ENCODE assay signal across 8 cellular contexts in genomic region chr11:62855571-62856332, GRCh38. TPM values are rescaled to one million over a fixed set of nuclear protein-coding genes. Genes with fewer than 3 reads are reported as not detected.
DNase-seq lines count a peak whose midpoint lies in the region; ATAC-seq and TF ChIP-seq lines count a peak whose summit lies in the region.

No MANE protein-coding gene starts in this region.

- H3K9me3 ChIP-seq in BLaER1 = no peaks in the 10 kb centered on the region
- no peaks in the 10 kb centered on the region for H3K9me3 ChIP-seq in left lung

- peaks cover 4% of the 10 kb centered on the region for H3K9me3 Mint-ChIP-seq in activated CD4-positive, alpha-beta T cell treated with anti-CD3 and anti-CD28 coated beads, Interleukin-2, amount 10 ng/mL, durations not matched to agents 24 days and 14 days

- H3K36me3 Mint-ChIP-seq in activated CD4-positive, alpha-beta T cell treated with anti-CD3 and anti-CD28 coated beads, Interleukin-2, amount 10 ng/mL, durations not matched to agents 24 days and 14 days (ENCODE audit: low read depth) = peaks cover 59% of the 10 kb centered on the region

- peaks cover 7% of the 10 kb centered on the region for H3K27me3 Mint-ChIP-seq in activated CD4-positive, alpha-beta T cell treated with anti-CD3 and anti-CD28 coated beads, Interleukin-2, amount 10 ng/mL, durations not matched to agents 24 days and 14 days

- H3K27ac Mint-ChIP-seq in activated CD4-positive, alpha-beta T cell treated with anti-CD3 and anti-CD28 coated beads, Interleukin-2, amount 10 ng/mL, durations not matched to agents 24 days and 14 days = peak overlapping the region; percentile 98

- peaks cover 42% of the 10 kb centered on the region for H3K36me3 ChIP-seq in BLaER1
- H3K36me3 ChIP-seq in left lung = peaks cover 4 to 39% of the 10 kb centered on the region in 2 donors

- DNase-seq in NCI-H526 (lab: John Stamatoyannopoulos, UW) (peak; percentile 96 to 99), cortex of kidney (lab: John Stamatoyannopoulos, UW) (peak; percentile 59), left lung (peak; percentile 97)
- peak; percentile 100 for DNase-seq in activated CD4-positive, alpha-beta T cell treated with anti-CD3 and anti-CD28 coated beads, Interleukin-2, amount 10 ng/mL, durations not matched to agents 24 days and 14 days
- DNase-seq in stimulated activated CD4-positive, alpha-beta T cell treated with anti-CD3 and anti-CD28 coated beads, Interleukin-2, amount 100 ng/mL, for 4 hours (ENCODE audit: low read depth) = peak; percentile 96

- ATAC-seq in GM19324 (IDR thresholded peaks at IDR 0.05; ENCODE audit: low FRiP score, unreplicated experiment) (peak; percentile 94), HG03460 (IDR thresholded peaks at IDR 0.05; ENCODE audit: unreplicated experiment) (peak; percentile 82), left lung (peak; percentile 98)

- peaks cover 63% of the 10 kb centered on the region for H3K4me1 ChIP-seq in BLaER1
- H3K4me1 ChIP-seq in left lung = peaks cover 17 to 63% of the 10 kb centered on the region in 2 donors

- TF ChIP-seq CTCF in left lung (IDR thresholded peaks at IDR 0.05) = no peak

- peaks cover 46% of the 10 kb centered on the region for H4K20me1 ChIP-seq in BLaER1

- peaks cover 55% of the 10 kb centered on the region for H3K4me1 Mint-ChIP-seq in activated CD4-positive, alpha-beta T cell treated with anti-CD3 and anti-CD28 coated beads, Interleukin-2, amount 10 ng/mL, durations not matched to agents 24 days and 14 days

- intact Hi-C loops in activated CD4-positive, alpha-beta T cell treated with anti-CD3 and anti-CD28 coated beads, Interleukin-2, amount 10 ng/mL, durations not matched to agents 24 days and 14 days (cut with micrococcal nuclease) = loop anchor here (1.0 to 2.0 kb wide), 4 partner anchors 13 to 50 kb away; partner anchors contain the start of genes NXF1, SLC3A2 and WDR74
- intact Hi-C loops in left lung (cut with DNase I) = loop anchor here in 1 of 2 donors (10.0 kb wide), 1 partner anchor 61 kb away; the partner anchor contains the start of gene TMEM223

- H3K27me3 ChIP-seq in BLaER1 (no peaks in the 10 kb centered on the region), left lung (no peaks in the 10 kb centered on the region)

- peak overlapping the region; percentile 97 for H3K4me3 Mint-ChIP-seq in activated CD4-positive, alpha-beta T cell treated with anti-CD3 and anti-CD28 coated beads, Interleukin-2, amount 10 ng/mL, durations not matched to agents 24 days and 14 days

- H3K27ac ChIP-seq in BLaER1 (peak overlapping the region; percentile 98), left lung (peak overlapping the region; percentile 45 to 82)

- peak overlapping the region; percentile 99 for H3K9ac ChIP-seq in BLaER1

- H3K4me3 ChIP-seq in BLaER1 (peak overlapping the region; percentile 89), left lung (peak overlapping the region; percentile 65 to 81)

- peak overlapping the region; percentile 96 for H3K4me2 ChIP-seq in BLaER1

RNA-seq across cellular contexts. Expression of gene WDR74, which starts 16.4 kb away (rescaled TPM):
- total RNA-seq in activated CD4-positive, alpha-beta T cell treated with anti-CD3 and anti-CD28 coated beads, Interleukin-2, amount 10 ng/mL, durations not matched to agents 24 days and 14 days = 145 and 153 TPM in 2 replicates
- total RNA-seq in left lung = 10 to 100 TPM; 24.6 to 45.4 TPM

RNA-seq across cellular contexts. Expression of gene TEX54, which starts 23.1 kb away (rescaled TPM):
- total RNA-seq in activated CD4-positive, alpha-beta T cell treated with anti-CD3 and anti-CD28 coated beads, Interleukin-2, amount 10 ng/mL, durations not matched to agents 24 days and 14 days = 0.79 and 2.0 TPM in 2 replicates
- not detected for total RNA-seq in left lung

RNA-seq across cellular contexts. Expression of gene STX5, which starts 23.9 kb away (rescaled TPM):
- total RNA-seq in activated CD4-positive, alpha-beta T cell treated with anti-CD3 and anti-CD28 coated beads, Interleukin-2, amount 10 ng/mL, durations not matched to agents 24 days and 14 days = 28.1 and 33.5 TPM in 2 replicates
- 10 to 100 TPM; 38.9 to 40.5 TPM for total RNA-seq in left lung

RNA-seq across cellular contexts. Expression of gene SLC3A2, which starts 24.9 kb away (rescaled TPM):
- 364 and 379 TPM in 2 replicates for total RNA-seq in activated CD4-positive, alpha-beta T cell treated with anti-CD3 and anti-CD28 coated beads, Interleukin-2, amount 10 ng/mL, durations not matched to agents 24 days and 14 days
- 100 to 1,000 TPM; 131 to 228 TPM for total RNA-seq in left lung

RNA-seq across cellular contexts. Expression of gene NXF1, which starts 50.5 kb away (rescaled TPM):
- total RNA-seq in activated CD4-positive, alpha-beta T cell treated with anti-CD3 and anti-CD28 coated beads, Interleukin-2, amount 10 ng/mL, durations not matched to agents 24 days and 14 days = 133 and 147 TPM in 2 replicates
- total RNA-seq in left lung = 10 to 100 TPM; 67.8 to 73.0 TPM

Comparison
In these comparisons a context has a peak if more than half of its experiments do, and no peak if none do; other contexts are left out.
1. Peak in every context shown above with its lines: DNase-seq, ATAC-seq, H3K4me3 ChIP-seq and H3K27ac ChIP-seq.